ENCODE assay signal across 32 cellular contexts in the genomic region with DNA sequence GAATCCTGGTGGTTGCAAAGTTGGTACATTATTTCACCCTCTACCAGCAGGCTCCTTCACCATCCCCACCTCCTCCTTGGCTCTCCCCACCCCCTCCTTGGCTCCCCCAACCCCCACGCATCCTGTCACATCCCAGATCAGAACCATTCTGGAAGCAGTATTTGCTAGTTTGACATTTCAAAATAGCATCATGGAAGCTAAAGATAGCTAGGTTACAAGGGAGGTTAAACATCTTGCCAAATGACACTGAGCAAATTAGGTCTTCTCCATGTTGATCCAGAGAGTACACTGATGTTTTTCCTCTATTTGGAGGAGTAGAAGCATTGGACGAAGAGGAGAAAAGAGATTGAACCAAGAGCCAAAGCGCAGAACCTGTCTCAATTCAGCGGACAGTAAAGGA.
A peak's percentile ranks its signal among the peaks of the same experiment; 100 is the strongest.
DNase-seq lines count a peak whose midpoint lies in the region; ATAC-seq and TF ChIP-seq lines count a peak whose summit lies in the region.
"Had no signal": no experiment of that assay in that cellular context is flagged by ENCODE, and none has a peak within 500 bp of the region (broad histone marks: within the 10 kb centered on the region; RNA-seq: fewer than 3 reads in every experiment).

No MANE protein-coding gene starts in this region.

- POLR2A ChIA-PET in RWPE1 (lab: Yijun Ruan, JAX; ENCODE audit: low non-redundant PET) = no interaction called here

- H3K4me1 Mint-ChIP-seq in naive B cell = peaks cover 30 to 39% (median 32%) of the 10 kb centered on the region in 3 donors
- peaks cover 37% of the 10 kb centered on the region for H3K4me1 Mint-ChIP-seq in stimulated activated memory B cell treated with anti-CD40 and anti-IgM and Interleukin-4, amounts not matched to agents 10 μg/mL and 1 μg/mL and 100 μg/mL, for 72 hours

- DNase-seq in DND-41 = no peak
- DNase-seq in RWPE1 (ENCODE audit: low spot score) = no peak
- DNase-seq in naive B cell = no peak
- DNase-seq in activated CD4-positive, alpha-beta T cell treated with anti-CD3 and anti-CD28 coated beads, Interleukin-2, amount 50 U/mL, for 1 hour = no peak
- no peak for DNase-seq in mucosa of descending colon
- DNase-seq: activated CD4-positive, alpha-beta T cell treated with anti-CD3 and anti-CD28 coated beads, Interleukin-2, amount 10 ng/mL, durations not matched to agents 24 days and 14 days; activated gamma-delta T cell; activated T-cell treated with anti-CD3 and anti-CD28 coated beads, Interleukin-2, amount 50 U/mL, for 24 hours; cortex of kidney; DMS79; GF-D8; HCEC 1CT; lower lobe of right lung; NCI-H1436 treated with DMSO at 0.1 percent for 48 hours; NCI-H2081 treated with DMSO at 0.1 percent for 48 hours; NCI-H226; NCI-H69; PC-3; retina; SHP77 treated with DMSO at 0.1 percent for 48 hours; stimulated activated CD8-positive, alpha-beta memory T cell treated with anti-CD3 and anti-CD28 coated beads, Interleukin-4, amount 100 ng/mL, for 48 hours; stimulated activated naive CD8-positive, alpha-beta T cell treated with anti-CD3 and anti-CD28 coated beads, Interleukin-15, amount 100 ng/mL, for 72 hours; SW 1271; thyroid gland; WERI-Rb-1 had no signal

- TF ChIP-seq CTCF in DND-41 (IDR thresholded peaks at IDR 0.05; ENCODE audit: borderline replicate concordance, extremely low read depth, low read length, poor library complexity, severe bottlenecking) = no peak
- no peak for TF ChIP-seq CTCF in RWPE1 (conservative IDR thresholded peaks at IDR 0.05; ENCODE audit: low read depth)
- TF ChIP-seq CTCF in mucosa of descending colon (IDR thresholded peaks at IDR 0.05) = no peak

- peak overlapping the region in 5 of 8 donors; percentile 19 to 67 (median 42) for H3K4me3 Mint-ChIP-seq in naive B cell
- no peak overlapping the region for H3K4me3 Mint-ChIP-seq in stimulated activated memory B cell treated with anti-CD40 and anti-IgM and Interleukin-4, amounts not matched to agents 10 μg/mL and 1 μg/mL and 100 μg/mL, for 72 hours
- H3K4me3 Mint-ChIP-seq: activated CD4-positive, alpha-beta T cell treated with anti-CD3 and anti-CD28 coated beads, Interleukin-2, amount 10 ng/mL, durations not matched to agents 24 days and 14 days; activated T-cell treated with anti-CD3 and anti-CD28 coated beads, Interleukin-2, amount 50 U/mL, for 24 hours; natural killer cell treated with Interleukin-12 subunit alpha and Interleukin-12 subunit beta and Interleukin-15 and Interleukin-18, amount 100 ng/mL, for 72 hours; stimulated activated naive CD8-positive, alpha-beta T cell treated with anti-CD3 and anti-CD28 coated beads, Interleukin-15, amount 100 ng/mL, for 72 hours had no signal

- H3K27ac ChIP-seq in DND-41 (ENCODE audit: low read length) (peak overlapping the region; percentile 52), RWPE1 (peak overlapping the region; percentile 87)
- H3K27ac ChIP-seq: ascending aorta, cardiac muscle cell, lower lobe of right lung, thyroid gland, WERI-Rb-1 had no signal

- intact Hi-C loops in mucosa of descending colon (cut with DNase I, micrococcal nuclease) = no loop called here

- H3K9me3 Mint-ChIP-seq in naive B cell = no peaks in the 10 kb centered on the region
- H3K9me3 Mint-ChIP-seq in stimulated activated memory B cell treated with anti-CD40 and anti-IgM and Interleukin-4, amounts not matched to agents 10 μg/mL and 1 μg/mL and 100 μg/mL, for 72 hours = no peaks in the 10 kb centered on the region
- H3K9me3 Mint-ChIP-seq: activated T-cell treated with anti-CD3 and anti-CD28 coated beads, Interleukin-2, amount 50 U/mL, for 24 hours had no signal

- no peak overlapping the region for H3K9ac ChIP-seq in DND-41 (ENCODE audit: low read depth, low read length)

- H3K4me3 ChIP-seq in DND-41 (ENCODE audit: low read depth in 1 of 2, low read length in 2 of 2) (no peak overlapping the region), mucosa of descending colon (no peak overlapping the region)
- H3K4me3 ChIP-seq: ascending aorta, cardiac muscle cell, lower lobe of right lung, thyroid gland had no signal

- no peaks in the 10 kb centered on the region for H3K36me3 Mint-ChIP-seq in naive B cell
- H3K36me3 Mint-ChIP-seq in stimulated activated memory B cell treated with anti-CD40 and anti-IgM and Interleukin-4, amounts not matched to agents 10 μg/mL and 1 μg/mL and 100 μg/mL, for 72 hours = no peaks in the 10 kb centered on the region
- H3K36me3 Mint-ChIP-seq: natural killer cell treated with Interleukin-12 subunit alpha and Interleukin-12 subunit beta and Interleukin-15 and Interleukin-18, amount 100 ng/mL, for 72 hours had no signal

- no peaks in the 10 kb centered on the region for H3K27me3 Mint-ChIP-seq in naive B cell
- H3K27me3 Mint-ChIP-seq in stimulated activated memory B cell treated with anti-CD40 and anti-IgM and Interleukin-4, amounts not matched to agents 10 μg/mL and 1 μg/mL and 100 μg/mL, for 72 hours = no peaks in the 10 kb centered on the region

- H2AFZ ChIP-seq in DND-41 (ENCODE audit: low read depth, low read length) = peak overlapping the region; percentile 25; the same call in 1 of the 2 replicates

- H3K9me3 ChIP-seq in DND-41 (ENCODE audit: insufficient read depth, low read length, severe bottlenecking) (no peaks in the 10 kb centered on the region), mucosa of descending colon (no peaks in the 10 kb centered on the region)
- H3K9me3 ChIP-seq: ascending aorta, lower lobe of right lung, thyroid gland had no signal

- CTCF ChIA-PET in RWPE1 (lab: Yijun Ruan, JAX) = no interaction called here

- H3K27me3 ChIP-seq in DND-41 (ENCODE audit: insufficient read depth, low read length, poor library complexity) = no peaks in the 10 kb centered on the region
- H3K27me3 ChIP-seq: ascending aorta, cardiac muscle cell, thyroid gland had no signal

- H3K4me2 ChIP-seq in DND-41 (ENCODE audit: insufficient read depth, low read length) = no peak overlapping the region

- H4K20me1 ChIP-seq in DND-41 (ENCODE audit: insufficient read depth, low read length) = no peaks in the 10 kb centered on the region

- ATAC-seq in DND-41 (ENCODE audit: insufficient read depth, low read depth) (no peak), naive B cell (ENCODE audit: low read depth in 2 of 2) (no peak), mucosa of descending colon (no peak), GM19452 (IDR thresholded peaks at IDR 0.05; ENCODE audit: unreplicated experiment) (no peak)
- no peak for ATAC-seq in stimulated activated memory B cell treated with anti-CD40 and anti-IgM and Interleukin-4, amounts not matched to agents 10 μg/mL and 1 μg/mL and 100 μg/mL, for 72 hours
- ATAC-seq: esophagus mucosa; HepG2; natural killer cell treated with Interleukin-12 subunit alpha and Interleukin-12 subunit beta and Interleukin-15 and Interleukin-18, amount 100 ng/mL, for 72 hours; PC-3; stimulated activated naive CD8-positive, alpha-beta T cell treated with anti-CD3 and anti-CD28 coated beads, Interleukin-15, amount 100 ng/mL, for 72 hours had no signal

- no peaks in the 10 kb centered on the region for H3K79me2 ChIP-seq in DND-41 (ENCODE audit: insufficient read depth, low read length)

- peak overlapping the region in 1 of 6 donors; percentile 1 for H3K27ac Mint-ChIP-seq in naive B cell
- H3K27ac Mint-ChIP-seq in stimulated activated memory B cell treated with anti-CD40 and anti-IgM and Interleukin-4, amounts not matched to agents 10 μg/mL and 1 μg/mL and 100 μg/mL, for 72 hours = peak overlapping the region; percentile 59
- H3K27ac Mint-ChIP-seq: activated CD4-positive, alpha-beta T cell treated with anti-CD3 and anti-CD28 coated beads, Interleukin-2, amount 10 ng/mL, durations not matched to agents 24 days and 14 days; activated T-cell treated with anti-CD3 and anti-CD28 coated beads, Interleukin-2, amount 50 U/mL, for 24 hours; natural killer cell treated with Interleukin-12 subunit alpha and Interleukin-12 subunit beta and Interleukin-15 and Interleukin-18, amount 100 ng/mL, for 72 hours had no signal

- no peaks in the 10 kb centered on the region for H3K36me3 ChIP-seq in DND-41 (ENCODE audit: insufficient read depth, low read length)
- H3K36me3 ChIP-seq in mucosa of descending colon (ENCODE audit: low read depth) = no peaks in the 10 kb centered on the region
- H3K36me3 ChIP-seq: ascending aorta, cardiac muscle cell, lower lobe of right lung, thyroid gland, WERI-Rb-1 had no signal

- H3K4me1 ChIP-seq in DND-41 (ENCODE audit: insufficient read depth, low read length) (peaks cover 14% of the 10 kb centered on the region), mucosa of descending colon (ENCODE audit: low read depth) (no peaks in the 10 kb centered on the region)
